In genomic region chr11:113952070-113952469, GRCh38 we compare ENCODE assay signal across 25 cellular contexts. TPM values are rescaled to one million over a fixed set of nuclear protein-coding genes. Genes with fewer than 3 reads are reported as not detected.
"Had no signal": no experiment of that assay in that cellular context is flagged by ENCODE, and none has a peak within 500 bp of the region (broad histone marks: within the 10 kb centered on the region; RNA-seq: fewer than 3 reads in every experiment).

No MANE protein-coding gene starts in this region.

- H3K4me1 Mint-ChIP-seq: mesothelial cell of epicardium had no signal

- H3K27ac Mint-ChIP-seq: activated naive CD4-positive, alpha-beta T cell treated with anti-CD3 and anti-CD28 coated beads, Interleukin-2, amount 50 U/mL, for 72 hours; dendritic cell treated with granulocyte-macrophage colony-stimulating factor and Interleukin-4, amounts not matched to agents 40 ng/mL and 50 ng/mL, for 4 days; mesothelial cell of epicardium; natural killer cell treated with Interleukin-12 subunit alpha and Interleukin-12 subunit beta and Interleukin-15 and Interleukin-18, amount 100 ng/mL, for 72 hours; progenitor cell of endocrine pancreas had no signal

- H3K36me3 Mint-ChIP-seq: activated naive CD4-positive, alpha-beta T cell treated with anti-CD3 and anti-CD28 coated beads, Interleukin-2, amount 50 U/mL, for 72 hours; mesothelial cell of epicardium; natural killer cell treated with Interleukin-12 subunit alpha and Interleukin-12 subunit beta and Interleukin-15 and Interleukin-18, amount 100 ng/mL, for 72 hours had no signal

- H3K27ac ChIP-seq: adrenal gland, esophagus muscularis mucosa, hepatocyte, transverse colon, WERI-Rb-1 had no signal

- H2AFZ ChIP-seq: hepatocyte had no signal

- H3K79me2 ChIP-seq: hepatocyte had no signal

- H3K4me3 ChIP-seq: adrenal gland, esophagus muscularis mucosa, hepatocyte, lung, transverse colon had no signal

- DNase-seq: activated CD4-positive, alpha-beta T cell treated with anti-CD3 and anti-CD28 coated beads, Interleukin-2, amount 50 U/mL, for 48 hours; activated gamma-delta T cell; effector memory CD4-positive, alpha-beta T cell; islet precursor cell; left colon; stimulated activated CD4-positive, alpha-beta T cell treated with anti-CD3 and anti-CD28 coated beads, Interleukin-12 subunit alpha, Interleukin-12 subunit beta, amount 100 ng/mL, for 4 hours; stimulated activated CD4-positive, alpha-beta T cell treated with anti-CD3 and anti-CD28 coated beads, Interleukin-1b, Interleukin-23, amount 100 ng/mL, for 48 hours; stimulated activated CD8-positive, alpha-beta memory T cell treated with anti-CD3 and anti-CD28 coated beads, Interleukin-4, amount 100 ng/mL, for 48 hours; stimulated activated naive CD4-positive, alpha-beta T cell treated with Interleukin-2 at 50 U/mL for 16 hours; T-helper 2 cell; WERI-Rb-1 had no signal

- H3K4me2 ChIP-seq: hepatocyte had no signal

- H3K4me1 ChIP-seq: adrenal gland, esophagus muscularis mucosa, transverse colon had no signal

- H3K36me3 ChIP-seq: adrenal gland, esophagus muscularis mucosa, transverse colon, WERI-Rb-1 had no signal

- H3K9me3 ChIP-seq: adrenal gland, esophagus muscularis mucosa, transverse colon had no signal

- H3K9me3 Mint-ChIP-seq: activated naive CD4-positive, alpha-beta T cell treated with anti-CD3 and anti-CD28 coated beads, Interleukin-2, amount 50 U/mL, for 72 hours; dendritic cell treated with granulocyte-macrophage colony-stimulating factor and Interleukin-4, amounts not matched to agents 40 ng/mL and 50 ng/mL, for 4 days; mesothelial cell of epicardium; natural killer cell treated with Interleukin-12 subunit alpha and Interleukin-12 subunit beta and Interleukin-15 and Interleukin-18, amount 100 ng/mL, for 72 hours had no signal

- H3K4me3 Mint-ChIP-seq: dendritic cell treated with granulocyte-macrophage colony-stimulating factor and Interleukin-4, amounts not matched to agents 40 ng/mL and 50 ng/mL, for 4 days; mesothelial cell of epicardium; natural killer cell treated with Interleukin-12 subunit alpha and Interleukin-12 subunit beta and Interleukin-15 and Interleukin-18, amount 100 ng/mL, for 72 hours had no signal

RNA-seq across cellular contexts. Expression of gene HTR3A, which starts 22.8 kb away (rescaled TPM):
- total RNA-seq: activated naive CD4-positive, alpha-beta T cell treated with anti-CD3 and anti-CD28 coated beads, Interleukin-2, amount 50 U/mL, for 72 hours; chondrocyte; endothelial cell of umbilical vein; hepatocyte; mesothelial cell of epicardium; natural killer cell treated with Interleukin-12 subunit alpha and Interleukin-12 subunit beta and Interleukin-15 and Interleukin-18, amount 100 ng/mL, for 72 hours; progenitor cell of endocrine pancreas; subcutaneous adipose tissue had no signal
- polyA plus RNA-seq: endothelial cell of umbilical vein, hepatocyte had no signal

RNA-seq across cellular contexts. Expression of gene HTR3B, which starts 47.5 kb away (rescaled TPM):
- total RNA-seq: activated naive CD4-positive, alpha-beta T cell treated with anti-CD3 and anti-CD28 coated beads, Interleukin-2, amount 50 U/mL, for 72 hours; adrenal gland; chondrocyte; endothelial cell of umbilical vein; esophagus muscularis mucosa; left colon; lung; mesothelial cell of epicardium; natural killer cell treated with Interleukin-12 subunit alpha and Interleukin-12 subunit beta and Interleukin-15 and Interleukin-18, amount 100 ng/mL, for 72 hours; omental fat pad; progenitor cell of endocrine pancreas; subcutaneous adipose tissue had no signal
- polyA plus RNA-seq: adrenal gland, endothelial cell of umbilical vein had no signal
